Comparison of ENCODE assay signal across 8 cellular contexts in the genomic region with DNA sequence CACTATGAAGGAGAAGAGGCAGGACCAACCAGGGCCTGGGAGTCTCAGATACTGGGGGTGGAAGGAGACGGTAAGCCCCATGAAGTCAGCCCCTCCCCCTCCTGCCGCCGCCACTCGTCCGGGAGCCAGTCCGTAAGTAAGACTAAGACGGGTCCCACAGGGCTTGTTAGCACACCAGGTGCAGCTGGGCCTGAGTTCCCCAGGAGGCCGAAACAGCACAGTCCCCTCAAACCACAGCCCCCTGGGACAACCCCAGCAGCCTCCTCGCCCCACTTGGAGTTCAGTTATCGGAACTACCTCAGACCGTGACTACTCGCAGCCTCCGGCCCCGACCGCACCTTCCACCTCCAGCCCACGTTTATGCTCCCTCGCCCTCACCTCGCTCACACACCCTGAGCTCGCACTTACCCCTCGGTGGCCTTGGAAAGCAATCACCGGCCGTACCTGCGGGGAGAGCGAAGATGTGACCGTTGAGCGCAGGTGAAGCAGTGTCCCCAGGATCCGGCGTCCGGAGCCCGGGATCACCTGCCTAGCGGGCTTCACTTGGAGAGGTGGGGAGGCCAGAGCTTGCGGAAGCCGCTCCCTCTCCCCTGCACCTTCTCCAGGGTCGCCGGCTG. TPM values are rescaled to one million over a fixed set of nuclear protein-coding genes. Genes with fewer than 3 reads are reported as not detected.
A peak's percentile ranks its signal among the peaks of the same experiment; 100 is the strongest.
DNase-seq lines count a peak whose midpoint lies in the region; ATAC-seq and TF ChIP-seq lines count a peak whose summit lies in the region.

No MANE protein-coding gene starts in this region.

- H3K27ac Mint-ChIP-seq in chondrocyte (ENCODE audit: unreplicated experiment) (peak overlapping the region; percentile 66), mesothelial cell of epicardium (no peak overlapping the region)

- POLR2A ChIA-PET in HEK293T (lab: Yijun Ruan, JAX) = interaction anchor here (0.7 to 3.0 kb wide), 13 partner anchors 10 to 335 kb away, joined by 3 to 33 read pairs (median 4); a partner anchor contains a TSS

- H3K36me3 Mint-ChIP-seq in chondrocyte (ENCODE audit: low read depth) (peaks cover 10% of the 10 kb centered on the region), mesothelial cell of epicardium (peaks cover 12% of the 10 kb centered on the region)

- H3K4me3 Mint-ChIP-seq in chondrocyte (ENCODE audit: unreplicated experiment) (peak overlapping the region; percentile 84), mesothelial cell of epicardium (peak overlapping the region; percentile 78)

- TF ChIP-seq CTCF in chondrocyte (IDR thresholded peaks at IDR 0.05) (no peak), mesothelial cell of epicardium (IDR thresholded peaks at IDR 0.05; ENCODE audit: unreplicated experiment) (no peak)

- CTCF ChIA-PET in HEK293T (lab: Yijun Ruan, JAX) = interaction anchor here (0.6 to 2.0 kb wide), 3 partner anchors 14 to 25 kb away, joined by 4 to 13 read pairs (median 7); a partner anchor contains a TSS

- no peaks in the 10 kb centered on the region for H3K27me3 Mint-ChIP-seq in chondrocyte (ENCODE audit: low read depth)
- peaks cover 6% of the 10 kb centered on the region for H3K27me3 Mint-ChIP-seq in mesothelial cell of epicardium (ENCODE audit: low read depth)

- H3K9me3 Mint-ChIP-seq in chondrocyte (ENCODE audit: low read depth) (no peaks in the 10 kb centered on the region), mesothelial cell of epicardium (no peaks in the 10 kb centered on the region)

- peak; percentile 60 for ATAC-seq in HG02763 (IDR thresholded peaks at IDR 0.05; ENCODE audit: unreplicated experiment)

- DNase-seq in activated CD8-positive, alpha-beta memory T cell treated with anti-CD3 and anti-CD28 coated beads for 24 hours = peak; percentile 69
- DNase-seq in activated CD8-positive, alpha-beta memory T cell treated with anti-CD3 and anti-CD28 coated beads, Interleukin-2, amount 50 U/mL, for 4 hours = no peak
- DNase-seq in NCI-H82 (lab: John Stamatoyannopoulos, UW) (peak; percentile 83), chondrocyte (ENCODE audit: low spot score) (no peak), mesothelial cell of epicardium (ENCODE audit: low spot score in 2 of 2, unreplicated experiment in 2 of 2) (no peak), ureter (ENCODE audit: low spot score) (peak; percentile 50), HEK293T (ENCODE audit: extremely low spot score) (no peak)

- H3K4me1 Mint-ChIP-seq in chondrocyte (ENCODE audit: low read depth) (peaks cover 22% of the 10 kb centered on the region), mesothelial cell of epicardium (peaks cover 9% of the 10 kb centered on the region)

TF ChIP-seq in HEK293T, 16 proteins besides CTCF, POLR2A, EP300 and RAD21:
- TF ChIP-seq FOXA1 (IDR thresholded peaks at IDR 0.05) = no peak
- no peak for TF ChIP-seq SUZ12 (IDR thresholded peaks at IDR 0.05)
- TF ChIP-seq BHLHE40 (IDR thresholded peaks at IDR 0.05; ENCODE audit: borderline replicate concordance) = no peak
- no peak for TF ChIP-seq ELF4 (IDR thresholded peaks at IDR 0.05)
- TF ChIP-seq HDGF (IDR thresholded peaks at IDR 0.05; ENCODE audit: borderline replicate concordance) = no peak

RNA-seq across cellular contexts. Expression of a gene that starts 0.6 kb away (rescaled TPM):
- total RNA-seq in chondrocyte (3.3 to 8.6 TPM (median 3.6 TPM) in 3 replicates), mesothelial cell of epicardium (0.69 to 1.2 TPM (median 0.90 TPM) in 3 replicates), ureter (2.9 TPM)

RNA-seq across cellular contexts. Expression of a gene that starts 15.9 kb away (rescaled TPM):
- total RNA-seq in chondrocyte = 1,300 to 1,502 TPM (median 1,498 TPM) in 3 replicates
- total RNA-seq in mesothelial cell of epicardium = 539 to 557 TPM (median 540 TPM) in 3 replicates
- 651 TPM for total RNA-seq in ureter

RNA-seq across cellular contexts. Expression of a gene that starts 23.8 kb away (rescaled TPM):
- total RNA-seq in chondrocyte (not detected in 3 replicates), mesothelial cell of epicardium (0.09 to 0.20 TPM (median 0.18 TPM) in 3 replicates), ureter (0.34 TPM)

RNA-seq across cellular contexts. Expression of a gene that starts 24.2 kb away (rescaled TPM):
- total RNA-seq in chondrocyte (7.9 to 26.1 TPM (median 9.9 TPM) in 3 replicates), mesothelial cell of epicardium (15.6 to 21.3 TPM (median 18.6 TPM) in 3 replicates), ureter (14.3 TPM)

RNA-seq across cellular contexts. Expression of a gene that starts 30.0 kb away (rescaled TPM):
- total RNA-seq in chondrocyte (532 to 1,033 TPM (median 544 TPM) in 3 replicates), mesothelial cell of epicardium (448 to 452 TPM (median 448 TPM) in 3 replicates), ureter (328 TPM)

Comparison
In these comparisons a context has a peak if more than half of its experiments do, and no peak if none do; other contexts are left out.
1. DNase-seq: peak in activated CD8-positive, alpha-beta memory T cell treated with anti-CD3 and anti-CD28 coated beads for 24 hours (single experiment), NCI-H82 (single experiment) and ureter (single experiment); none in activated CD8-positive, alpha-beta memory T cell treated with anti-CD3 and anti-CD28 coated beads, Interleukin-2, amount 50 U/mL, for 4 hours (single experiment), chondrocyte (single experiment), mesothelial cell of epicardium (0 of 2) and HEK293T (single experiment).